Comparison of ENCODE assay signal across 35 cellular contexts in the genomic region with DNA sequence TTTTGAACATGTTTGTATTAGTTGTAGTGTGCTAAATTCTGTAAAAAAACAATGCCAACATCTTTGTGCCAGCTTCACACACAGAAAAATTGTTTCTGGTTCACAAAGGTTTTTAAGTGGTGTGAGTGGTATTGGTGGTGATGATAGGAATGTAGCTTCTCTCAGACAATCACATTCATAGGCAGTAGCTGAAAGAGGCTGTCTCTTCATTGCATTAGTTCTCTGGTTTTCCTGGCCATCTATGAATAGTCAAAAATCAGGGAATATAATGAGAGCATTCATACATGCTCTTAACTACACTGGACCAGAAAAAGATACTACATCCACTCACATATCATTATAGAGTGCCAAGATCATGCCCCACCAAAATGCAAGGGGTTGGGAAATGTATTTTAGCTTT.
"Had no signal": no experiment of that assay in that cellular context is flagged by ENCODE, and none has a peak within 500 bp of the region (broad histone marks: within the 10 kb centered on the region; RNA-seq: fewer than 3 reads in every experiment).

No MANE protein-coding gene starts in this region.

- H3K36me3 ChIP-seq: MG63 had no signal

- H3K4me3 ChIP-seq: MG63 had no signal

- H3K27ac ChIP-seq: KMS-11 had no signal

- DNase-seq: Karpas-422, Kasumi-1, MG63, MM.1S, MV-4-11, NCI-H1048, NCI-H1092, NCI-H1092 treated with DMSO at 0.1 percent for 48 hours, NCI-H1105, NCI-H1105 treated with DMSO at 0.1 percent for 48 hours, NCI-H1417, NCI-H1417 treated with DMSO at 0.1 percent for 48 hours, NCI-H1436, NCI-H1436 treated with DMSO at 0.1 percent for 48 hours, NCI-H146, NCI-H1694, NCI-H1694 treated with DMSO at 0.1 percent for 48 hours, NCI-H187, NCI-H187 treated with DMSO at 0.1 percent for 48 hours, NCI-H1930, NCI-H2029, NCI-H2029 treated with DMSO at 0.1 percent for 48 hours, NCI-H2081, NCI-H2081 treated with DMSO at 0.1 percent for 48 hours, NCI-H2107, NCI-H2171, NCI-H2171 treated with DMSO at 0.1 percent for 48 hours, NCI-H2227 treated with DMSO at 0.1 percent for 48 hours, NCI-H226, NCI-H345, NCI-H446, NCI-H446 treated with DMSO at 0.1 percent for 48 hours, NCI-H510A, NCI-H510A treated with DMSO at 0.1 percent for 48 hours had no signal

- H3K9me3 ChIP-seq: MG63 had no signal

- H3K27me3 ChIP-seq: MG63 had no signal

- H3K4me2 ChIP-seq: KMS-11 had no signal
